In the genomic region with DNA sequence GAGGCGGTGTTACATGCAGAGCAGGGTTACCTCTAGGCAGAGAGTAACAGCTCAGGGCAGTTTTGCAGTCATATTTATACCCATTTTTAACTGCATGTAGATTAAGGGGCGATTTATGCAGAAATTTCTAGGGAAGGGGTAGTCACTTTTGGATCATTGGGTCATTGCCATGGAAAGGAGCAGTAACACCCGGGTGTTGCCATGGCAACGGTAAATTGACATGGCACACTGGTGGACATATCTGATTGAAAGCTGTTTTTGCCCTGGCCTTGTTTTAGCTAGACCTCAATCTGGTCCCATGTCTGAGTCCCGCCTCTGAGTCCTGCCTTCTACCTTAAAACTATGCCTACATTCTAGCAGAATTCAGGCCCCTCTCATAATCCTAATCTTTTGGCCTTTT, we compare ENCODE assay signal across 20 cellular contexts. TPM values are rescaled to one million over a fixed set of nuclear protein-coding genes. Genes with fewer than 3 reads are reported as not detected.
A peak's percentile ranks its signal among the peaks of the same experiment; 100 is the strongest.
DNase-seq lines count a peak whose midpoint lies in the region; ATAC-seq and TF ChIP-seq lines count a peak whose summit lies in the region.
"Had no signal": no experiment of that assay in that cellular context is flagged by ENCODE, and none has a peak within 500 bp of the region (broad histone marks: within the 10 kb centered on the region; RNA-seq: fewer than 3 reads in every experiment).

No MANE protein-coding gene starts in this region.

- H3K4me1 ChIP-seq in GM23248 (ENCODE audit: insufficient read depth) = peaks cover 9% of the 10 kb centered on the region
- H3K4me1 ChIP-seq in neural progenitor cell = no peaks in the 10 kb centered on the region
- no peaks in the 10 kb centered on the region for H3K4me1 ChIP-seq in right atrium auricular region
- H3K4me1 ChIP-seq: Peyer's patch had no signal

- no peak overlapping the region for H3K4me3 Mint-ChIP-seq in neural progenitor cell
- no peak overlapping the region for H3K4me3 Mint-ChIP-seq in stimulated activated effector memory CD8-positive, alpha-beta T cell treated with anti-CD3 and anti-CD28 coated beads, Interleukin-12 subunit alpha, Interleukin-12 subunit beta, amount 100 ng/mL, for 72 hours
- H3K4me3 Mint-ChIP-seq: H9; T-helper 1 cell treated with Interleukin-12 subunit alpha and Interleukin-12 subunit beta and Interleukin-4 antibody, amounts not matched to agents 30 μg/mL and 1 μg/mL, for 36 hours had no signal

- no peak for TF ChIP-seq CTCF in neural progenitor cell (IDR thresholded peaks at IDR 0.05)
- TF ChIP-seq CTCF in right atrium auricular region (IDR thresholded peaks at IDR 0.05) = no peak

- H2AFZ ChIP-seq in GM23248 = peak overlapping the region; percentile 71; the same call in 1 of the 2 replicates
- H2AFZ ChIP-seq in neural progenitor cell (replicated peaks) = no peak overlapping the region

- peaks cover 13% of the 10 kb centered on the region for H3K4me1 Mint-ChIP-seq in neural progenitor cell
- H3K4me1 Mint-ChIP-seq in stimulated activated effector memory CD8-positive, alpha-beta T cell treated with anti-CD3 and anti-CD28 coated beads, Interleukin-12 subunit alpha, Interleukin-12 subunit beta, amount 100 ng/mL, for 72 hours = no peaks in the 10 kb centered on the region

- H4K20me1 ChIP-seq in GM23248 (ENCODE audit: insufficient read depth) (no peaks in the 10 kb centered on the region), neural progenitor cell (ENCODE audit: low read depth) (no peaks in the 10 kb centered on the region)

- H3K9me3 ChIP-seq in GM23248 (ENCODE audit: low read depth) (no peaks in the 10 kb centered on the region), neural progenitor cell (ENCODE audit: low read depth) (no peaks in the 10 kb centered on the region), right atrium auricular region (no peaks in the 10 kb centered on the region)
- H3K9me3 ChIP-seq: A549, Peyer's patch had no signal

- no peaks in the 10 kb centered on the region for H3K27me3 Mint-ChIP-seq in neural progenitor cell (ENCODE audit: insufficient read depth, low read depth)

- H3K4me3 ChIP-seq in GM23248 (no peak overlapping the region), neural progenitor cell (no peak overlapping the region), right atrium auricular region (no peak overlapping the region)
- H3K4me3 ChIP-seq: A549, Peyer's patch had no signal

- DNase-seq in NCI-H82 (lab: John Stamatoyannopoulos, UW) (peak; percentile 18), NCI-H82 treated with DMSO at 0.1 percent for 48 hours (lab: John Stamatoyannopoulos, UW; ENCODE audit: unreplicated experiment) (no peak), GM23248 (no peak), SK-N-DZ (ENCODE audit: low spot score) (peak; percentile 37), neural progenitor cell (ENCODE audit: low spot score) (no peak), right atrium auricular region (ENCODE audit: low spot score) (no peak)
- no peak for DNase-seq in stimulated activated effector memory CD8-positive, alpha-beta T cell treated with anti-CD3 and anti-CD28 coated beads, Interleukin-12 subunit alpha, Interleukin-12 subunit beta, amount 100 ng/mL, for 72 hours (ENCODE audit: low spot score in 2 of 2)
- DNase-seq: C1 segment of cervical spinal cord, DMS79, H9, NCI-H1048, NCI-H1436 treated with DMSO at 0.1 percent for 48 hours, NCI-H2029 treated with DMSO at 0.1 percent for 48 hours, NCI-H526, Peyer's patch, Right ventricle myocardium superior had no signal

- WGBS in GM23248 (ENCODE audit: low coverage in 1 of 2, low lambda C conversion rate in 2 of 2, missing lambda C conversion rate in 2 of 2), 2 experiments = 78 to 79% methylated on average over 5 of the region's 5 CpGs

- in situ Hi-C loops in GM23248 (cut with MboI) = no loop called here

- no peak overlapping the region for H3K9ac ChIP-seq in GM23248
- no peak overlapping the region for H3K9ac ChIP-seq in neural progenitor cell

- H3K27ac ChIP-seq in GM23248 (no peak overlapping the region), neural progenitor cell (no peak overlapping the region), right atrium auricular region (no peak overlapping the region)
- H3K27ac ChIP-seq: A549, HL-60, Peyer's patch had no signal

- TF ChIP-seq POLR2A in GM18505 (IDR thresholded peaks at IDR 0.05; ENCODE audit: borderline replicate concordance, extremely low read depth, insufficient read depth, insufficient read length) = no peak

- H3K9me2 ChIP-seq in GM23248 (ENCODE audit: insufficient read depth) = no peaks in the 10 kb centered on the region

- H3K27me3 ChIP-seq in GM23248 (replicated peaks; ENCODE audit: insufficient read depth) (no peaks in the 10 kb centered on the region), neural progenitor cell (no peaks in the 10 kb centered on the region), right atrium auricular region (no peaks in the 10 kb centered on the region)
- H3K27me3 ChIP-seq: Peyer's patch had no signal

- no peaks in the 10 kb centered on the region for H3F3A ChIP-seq in GM23248 (ENCODE audit: insufficient read depth)
- H3F3A ChIP-seq in neural progenitor cell (ENCODE audit: low read depth) = no peaks in the 10 kb centered on the region

- H3K4me2 ChIP-seq in GM23248 (ENCODE audit: unreplicated experiment) = peak overlapping the region; percentile 25
- no peak overlapping the region for H3K4me2 ChIP-seq in neural progenitor cell
- H3K4me2 ChIP-seq: A549 had no signal

- H3K27ac Mint-ChIP-seq in neural progenitor cell = peak overlapping the region; percentile 63
- no peak overlapping the region for H3K27ac Mint-ChIP-seq in stimulated activated effector memory CD8-positive, alpha-beta T cell treated with anti-CD3 and anti-CD28 coated beads, Interleukin-12 subunit alpha, Interleukin-12 subunit beta, amount 100 ng/mL, for 72 hours
- H3K27ac Mint-ChIP-seq: T-helper 1 cell treated with Interleukin-12 subunit alpha and Interleukin-12 subunit beta and Interleukin-4 antibody, amounts not matched to agents 30 μg/mL and 1 μg/mL, for 36 hours had no signal

- H3K36me3 Mint-ChIP-seq in neural progenitor cell = no peaks in the 10 kb centered on the region
- no peaks in the 10 kb centered on the region for H3K36me3 Mint-ChIP-seq in stimulated activated effector memory CD8-positive, alpha-beta T cell treated with anti-CD3 and anti-CD28 coated beads, Interleukin-12 subunit alpha, Interleukin-12 subunit beta, amount 100 ng/mL, for 72 hours

- no peaks in the 10 kb centered on the region for H3K79me2 ChIP-seq in GM23248 (ENCODE audit: insufficient read depth)
- no peaks in the 10 kb centered on the region for H3K79me2 ChIP-seq in neural progenitor cell (ENCODE audit: low read depth)

- no peak for ATAC-seq in stimulated activated effector memory CD8-positive, alpha-beta T cell treated with anti-CD3 and anti-CD28 coated beads, Interleukin-12 subunit alpha, Interleukin-12 subunit beta, amount 100 ng/mL, for 72 hours
- ATAC-seq in GM18505 (IDR thresholded peaks at IDR 0.05; ENCODE audit: unreplicated experiment) = no peak
- ATAC-seq: A549 had no signal

- no peaks in the 10 kb centered on the region for H3K9me3 Mint-ChIP-seq in neural progenitor cell
- no peaks in the 10 kb centered on the region for H3K9me3 Mint-ChIP-seq in stimulated activated effector memory CD8-positive, alpha-beta T cell treated with anti-CD3 and anti-CD28 coated beads, Interleukin-12 subunit alpha, Interleukin-12 subunit beta, amount 100 ng/mL, for 72 hours
- H3K9me3 Mint-ChIP-seq: H9; T-helper 1 cell treated with Interleukin-12 subunit alpha and Interleukin-12 subunit beta and Interleukin-4 antibody, amounts not matched to agents 30 μg/mL and 1 μg/mL, for 36 hours had no signal

- H3K36me3 ChIP-seq in GM23248 (ENCODE audit: low read depth) (no peaks in the 10 kb centered on the region), neural progenitor cell (no peaks in the 10 kb centered on the region), right atrium auricular region (no peaks in the 10 kb centered on the region)
- H3K36me3 ChIP-seq: Peyer's patch had no signal

RNA-seq across cellular contexts. Expression of a gene that starts 11.8 kb away (rescaled TPM):
- total RNA-seq in GM23248 (2014; rRNA removed; shearing (Covaris generic)) = 27.8 and 31.2 TPM in 2 replicates
- 22.7 and 22.8 TPM in 2 replicates for polyA plus RNA-seq in GM23248 (2016; fragmentation: Nextera tagmentation; extraction: Ambion mirVana)
- polyA plus RNA-seq in SK-N-DZ (2014; cell fraction: cytosol; rRNA removed) = 68.0 and 69.8 TPM in 2 replicates
- 35.5 and 43.2 TPM in 2 replicates for polyA plus RNA-seq in SK-N-DZ (2014; cell fraction: nucleus; rRNA removed)
- 67.7 and 106 TPM in 2 replicates for total RNA-seq in neural progenitor cell (ENCODE audit: low replicate concordance)
- total RNA-seq in right atrium auricular region = 10 to 100 TPM; 14.9 to 16.2 TPM

Comparison
In these comparisons a context has a peak if more than half of its experiments do, and no peak if none do; other contexts are left out.
1. DNase-seq: peak in NCI-H82 (single experiment) and SK-N-DZ (single experiment); none in NCI-H82 treated with DMSO at 0.1 percent for 48 hours (single experiment), GM23248 (single experiment), neural progenitor cell (single experiment), stimulated activated effector memory CD8-positive, alpha-beta T cell treated with anti-CD3 and anti-CD28 coated beads, Interleukin-12 subunit alpha, Interleukin-12 subunit beta, amount 100 ng/mL, for 72 hours (0 of 2) and right atrium auricular region (single experiment).